1 cellular context compared by ENCODE assay signal in genomic region chr11:44790211-44790610, GRCh38.
TF ChIP-seq lines count a peak whose summit lies in the region.

No MANE protein-coding gene starts in this region.

TF ChIP-seq in K562, 482 proteins besides CTCF, POLR2A, EP300 and RAD21:
- TF ChIP-seq SETDB1 (IDR thresholded peaks at IDR 0.05; ENCODE audit: low read length) (no peak), ZNF239 (CRISPR knock-in tag; IDR thresholded peaks at IDR 0.05) (no peak), ZEB2 (IDR thresholded peaks at IDR 0.05) (no peak), TOE1 (IDR thresholded peaks at IDR 0.05; ENCODE audit: borderline replicate concordance) (no peak), TOE1 (CRISPR knock-in tag; IDR thresholded peaks at IDR 0.05; ENCODE audit: borderline replicate concordance, low read depth) (no peak), RBM14 (IDR thresholded peaks at IDR 0.05; ENCODE audit: borderline replicate concordance, insufficient read depth, low read depth, low read length) (no peak), IRF2 (CRISPR knock-in tag; IDR thresholded peaks at IDR 0.05) (no peak), POLR3A (IDR thresholded peaks at IDR 0.05; ENCODE audit: borderline replicate concordance, extremely low read depth, insufficient read depth, insufficient read length) (no peak), ZNF785 (CRISPR knock-in tag; IDR thresholded peaks at IDR 0.05) (no peak), ZNF75A (CRISPR knock-in tag; IDR thresholded peaks at IDR 0.05) (no peak), ZNF384 (IDR thresholded peaks at IDR 0.05; ENCODE audit: low read depth, low read length) (no peak), BRD4 (IDR thresholded peaks at IDR 0.05) (no peak), FOS (IDR thresholded peaks at IDR 0.05; ENCODE audit: extremely low read depth, insufficient read length) (no peak), MAFK (IDR thresholded peaks at IDR 0.05; ENCODE audit: low read length) (no peak), MCM5 (IDR thresholded peaks at IDR 0.05; ENCODE audit: low read depth) (no peak), KDM4B (IDR thresholded peaks at IDR 0.05; ENCODE audit: borderline replicate concordance in 2 of 2, low read depth in 1 of 2) (no peak), HDAC1 (IDR thresholded peaks at IDR 0.05) (0 out of 4 replicates have a peak, but pooled peaks of 1 of the 2 experiments have one; percentile 40), ZNF165 (CRISPR knock-in tag; IDR thresholded peaks at IDR 0.05; ENCODE audit: borderline replicate concordance) (no peak), ZNF140 (CRISPR knock-in tag; IDR thresholded peaks at IDR 0.05) (no peak), JUNB (CRISPR knock-in tag; conservative IDR thresholded peaks at IDR 0.05) (no peak), TSC22D4 (tag; IDR thresholded peaks at IDR 0.05) (peak; percentile 94; the same call in 1 of the 2 replicates), NCOR1 (IDR thresholded peaks at IDR 0.05) (0 out of 2 replicates have a peak, but pooled peaks have one; percentile 7), TCF7 (IDR thresholded peaks at IDR 0.05; ENCODE audit: borderline replicate concordance) (no peak), ETV6 (IDR thresholded peaks at IDR 0.05; ENCODE audit: borderline replicate concordance in 1 of 2, low read depth in 2 of 2, low read length in 1 of 2) (no peak), ETV6 (CRISPR knock-in tag; IDR thresholded peaks at IDR 0.05; ENCODE audit: borderline replicate concordance) (no peak), CBX8 (IDR thresholded peaks at IDR 0.05; ENCODE audit: borderline replicate concordance, extremely low read depth, low read depth, low read length, poor library complexity, severe bottlenecking) (no peak), POU5F1 (IDR thresholded peaks at IDR 0.05; ENCODE audit: borderline replicate concordance, low read depth, low read length, partially characterized antibody) (no peak), RBM39 (optimal IDR thresholded peaks at IDR 0.05; ENCODE audit: low read depth, low read length) (no peak), GABPB2 (CRISPR knock-in tag; conservative IDR thresholded peaks at IDR 0.05) (no peak), MYNN (IDR thresholded peaks at IDR 0.05) (0 out of 2 replicates have a peak, but pooled peaks have one; percentile 55), MYNN (CRISPR knock-in tag; IDR thresholded peaks at IDR 0.05) (no peak), PTRF (tag; IDR thresholded peaks at IDR 0.05) (no peak), NFE2L1 (tag; IDR thresholded peaks at IDR 0.05; ENCODE audit: borderline replicate concordance, low read depth) (no peak), NR4A1 (CRISPR knock-in tag; IDR thresholded peaks at IDR 0.05) (no peak), NR4A1 (tag; IDR thresholded peaks at IDR 0.05) (no peak), PHF20 (IDR thresholded peaks at IDR 0.05; ENCODE audit: partially characterized antibody) (peak; percentile 38), CBFA2T3 (IDR thresholded peaks at IDR 0.05) (0 out of 2 replicates have a peak, but pooled peaks have one; percentile 7), BMI1 (IDR thresholded peaks at IDR 0.05; ENCODE audit: low read length) (no peak), KDM1A (IDR thresholded peaks at IDR 0.05) (peak in 1 of 2 experiments; percentile 83; a peak in 1 of 4 replicates), STAT5B (CRISPR knock-in tag; IDR thresholded peaks at IDR 0.05) (no peak), SFPQ (IDR thresholded peaks at IDR 0.05; ENCODE audit: low read depth, low read length) (no peak), SRF (CRISPR knock-in tag; IDR thresholded peaks at IDR 0.05) (no peak), CHCHD3 (CRISPR knock-in tag; IDR thresholded peaks at IDR 0.05) (no peak), ARID2 (IDR thresholded peaks at IDR 0.05) (peak; percentile 36; the same call in 1 of the 2 replicates), ZFPM2 (CRISPR knock-in tag; IDR thresholded peaks at IDR 0.05) (no peak), NFE2 (IDR thresholded peaks at IDR 0.05; ENCODE audit: low read depth) (no peak), ZNF347 (CRISPR knock-in tag; IDR thresholded peaks at IDR 0.05; ENCODE audit: low read depth) (no peak), TFE3 (CRISPR knock-in tag; IDR thresholded peaks at IDR 0.05) (no peak)
- TF ChIP-seq, protein P1, sequence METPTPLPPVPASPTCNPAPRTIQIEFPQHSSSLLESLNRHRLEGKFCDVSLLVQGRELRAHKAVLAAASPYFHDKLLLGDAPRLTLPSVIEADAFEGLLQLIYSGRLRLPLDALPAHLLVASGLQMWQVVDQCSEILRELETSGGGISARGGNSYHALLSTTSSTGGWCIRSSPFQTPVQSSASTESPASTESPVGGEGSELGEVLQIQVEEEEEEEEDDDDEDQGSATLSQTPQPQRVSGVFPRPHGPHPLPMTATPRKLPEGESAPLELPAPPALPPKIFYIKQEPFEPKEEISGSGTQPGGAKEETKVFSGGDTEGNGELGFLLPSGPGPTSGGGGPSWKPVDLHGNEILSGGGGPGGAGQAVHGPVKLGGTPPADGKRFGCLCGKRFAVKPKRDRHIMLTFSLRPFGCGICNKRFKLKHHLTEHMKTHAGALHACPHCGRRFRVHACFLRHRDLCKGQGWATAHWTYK (CRISPR knock-in tag; IDR thresholded peaks at IDR 0.05), result no peak
- TF ChIP-seq, protein P2, sequence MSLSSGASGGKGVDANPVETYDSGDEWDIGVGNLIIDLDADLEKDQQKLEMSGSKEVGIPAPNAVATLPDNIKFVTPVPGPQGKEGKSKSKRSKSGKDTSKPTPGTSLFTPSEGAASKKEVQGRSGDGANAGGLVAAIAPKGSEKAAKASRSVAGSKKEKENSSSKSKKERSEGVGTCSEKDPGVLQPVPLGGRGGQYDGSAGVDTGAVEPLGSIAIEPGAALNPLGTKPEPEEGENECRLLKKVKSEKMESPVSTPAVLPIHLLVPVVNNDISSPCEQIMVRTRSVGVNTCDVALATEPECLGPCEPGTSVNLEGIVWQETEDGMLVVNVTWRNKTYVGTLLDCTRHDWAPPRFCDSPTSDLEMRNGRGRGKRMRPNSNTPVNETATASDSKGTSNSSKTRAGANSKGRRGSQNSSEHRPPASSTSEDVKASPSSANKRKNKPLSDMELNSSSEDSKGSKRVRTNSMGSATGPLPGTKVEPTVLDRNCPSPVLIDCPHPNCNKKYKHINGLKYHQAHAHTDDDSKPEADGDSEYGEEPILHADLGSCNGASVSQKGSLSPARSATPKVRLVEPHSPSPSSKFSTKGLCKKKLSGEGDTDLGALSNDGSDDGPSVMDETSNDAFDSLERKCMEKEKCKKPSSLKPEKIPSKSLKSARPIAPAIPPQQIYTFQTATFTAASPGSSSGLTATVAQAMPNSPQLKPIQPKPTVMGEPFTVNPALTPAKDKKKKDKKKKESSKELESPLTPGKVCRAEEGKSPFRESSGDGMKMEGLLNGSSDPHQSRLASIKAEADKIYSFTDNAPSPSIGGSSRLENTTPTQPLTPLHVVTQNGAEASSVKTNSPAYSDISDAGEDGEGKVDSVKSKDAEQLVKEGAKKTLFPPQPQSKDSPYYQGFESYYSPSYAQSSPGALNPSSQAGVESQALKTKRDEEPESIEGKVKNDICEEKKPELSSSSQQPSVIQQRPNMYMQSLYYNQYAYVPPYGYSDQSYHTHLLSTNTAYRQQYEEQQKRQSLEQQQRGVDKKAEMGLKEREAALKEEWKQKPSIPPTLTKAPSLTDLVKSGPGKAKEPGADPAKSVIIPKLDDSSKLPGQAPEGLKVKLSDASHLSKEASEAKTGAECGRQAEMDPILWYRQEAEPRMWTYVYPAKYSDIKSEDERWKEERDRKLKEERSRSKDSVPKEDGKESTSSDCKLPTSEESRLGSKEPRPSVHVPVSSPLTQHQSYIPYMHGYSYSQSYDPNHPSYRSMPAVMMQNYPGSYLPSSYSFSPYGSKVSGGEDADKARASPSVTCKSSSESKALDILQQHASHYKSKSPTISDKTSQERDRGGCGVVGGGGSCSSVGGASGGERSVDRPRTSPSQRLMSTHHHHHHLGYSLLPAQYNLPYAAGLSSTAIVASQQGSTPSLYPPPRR (CRISPR knock-in tag; IDR thresholded peaks at IDR 0.05; ENCODE audit: borderline replicate concordance), result no peak
- TF ChIP-seq, protein P3, sequence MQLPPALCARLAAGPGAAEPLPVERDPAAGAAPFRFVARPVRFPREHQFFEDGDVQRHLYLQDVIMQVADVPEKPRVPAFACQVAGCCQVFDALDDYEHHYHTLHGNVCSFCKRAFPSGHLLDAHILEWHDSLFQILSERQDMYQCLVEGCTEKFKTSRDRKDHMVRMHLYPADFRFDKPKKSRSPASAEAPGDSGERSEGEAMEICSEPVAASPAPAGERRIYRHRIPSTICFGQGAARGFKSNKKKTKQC (CRISPR knock-in tag; IDR thresholded peaks at IDR 0.05), result no peak
- TF ChIP-seq, protein P4, sequence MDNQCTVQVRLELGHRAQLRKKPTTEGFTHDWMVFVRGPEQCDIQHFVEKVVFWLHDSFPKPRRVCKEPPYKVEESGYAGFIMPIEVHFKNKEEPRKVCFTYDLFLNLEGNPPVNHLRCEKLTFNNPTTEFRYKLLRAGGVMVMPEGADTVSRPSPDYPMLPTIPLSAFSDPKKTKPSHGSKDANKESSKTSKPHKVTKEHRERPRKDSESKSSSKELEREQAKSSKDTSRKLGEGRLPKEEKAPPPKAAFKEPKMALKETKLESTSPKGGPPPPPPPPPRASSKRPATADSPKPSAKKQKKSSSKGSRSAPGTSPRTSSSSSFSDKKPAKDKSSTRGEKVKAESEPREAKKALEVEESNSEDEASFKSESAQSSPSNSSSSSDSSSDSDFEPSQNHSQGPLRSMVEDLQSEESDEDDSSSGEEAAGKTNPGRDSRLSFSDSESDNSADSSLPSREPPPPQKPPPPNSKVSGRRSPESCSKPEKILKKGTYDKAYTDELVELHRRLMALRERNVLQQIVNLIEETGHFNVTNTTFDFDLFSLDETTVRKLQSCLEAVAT (IDR thresholded peaks at IDR 0.05), result no peak
- TF ChIP-seq, protein P5, sequence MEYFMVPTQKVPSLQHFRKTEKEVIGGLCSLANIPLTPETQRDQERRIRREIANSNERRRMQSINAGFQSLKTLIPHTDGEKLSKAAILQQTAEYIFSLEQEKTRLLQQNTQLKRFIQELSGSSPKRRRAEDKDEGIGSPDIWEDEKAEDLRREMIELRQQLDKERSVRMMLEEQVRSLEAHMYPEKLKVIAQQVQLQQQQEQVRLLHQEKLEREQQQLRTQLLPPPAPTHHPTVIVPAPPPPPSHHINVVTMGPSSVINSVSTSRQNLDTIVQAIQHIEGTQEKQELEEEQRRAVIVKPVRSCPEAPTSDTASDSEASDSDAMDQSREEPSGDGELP (CRISPR knock-in tag; IDR thresholded peaks at IDR 0.05; ENCODE audit: borderline replicate concordance), result no peak
- TF ChIP-seq, protein P6, sequence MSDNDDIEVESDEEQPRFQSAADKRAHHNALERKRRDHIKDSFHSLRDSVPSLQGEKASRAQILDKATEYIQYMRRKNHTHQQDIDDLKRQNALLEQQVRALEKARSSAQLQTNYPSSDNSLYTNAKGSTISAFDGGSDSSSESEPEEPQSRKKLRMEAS (CRISPR knock-in tag; IDR thresholded peaks at IDR 0.05), result peak; percentile 50; the same call in 1 of the 2 replicates
